10 cellular contexts compared by ENCODE assay signal in genomic region chr7:131302876-131303707, GRCh38. TPM values are rescaled to one million over a fixed set of nuclear protein-coding genes. Genes with fewer than 3 reads are reported as not detected.
DNase-seq lines count a peak whose midpoint lies in the region; ATAC-seq, FAIRE-seq and TF ChIP-seq lines count a peak whose summit lies in the region.
"Had no signal": no experiment of that assay in that cellular context is flagged by ENCODE, and none has a peak within 500 bp of the region (broad histone marks: within the 10 kb centered on the region; RNA-seq: fewer than 3 reads in every experiment).

No MANE protein-coding gene starts in this region.

- no peaks in the 10 kb centered on the region for H4K20me1 ChIP-seq in PC-9 (ENCODE audit: insufficient read depth)
- H4K20me1 ChIP-seq: BLaER1 treated with 17β-estradiol and CSF1 and Interleukin-3, amounts not matched to agents 10 nM and 100 nM had no signal

- TF ChIP-seq CTCF in PC-9 (conservative IDR thresholded peaks at IDR 0.05) (peak; percentile 70), bronchial epithelial cell (IDR thresholded peaks at IDR 0.05; ENCODE audit: insufficient read depth, low read length, severe bottlenecking) (peak; percentile 86)

- TF ChIP-seq POLR2A in erythroblast (IDR thresholded peaks at IDR 0.05; ENCODE audit: low read length) = no peak

- no peak overlapping the region for H3K27ac ChIP-seq in PC-9
- H3K27ac ChIP-seq: BLaER1 treated with 17β-estradiol and CSF1 and Interleukin-3, amounts not matched to agents 10 nM and 100 nM had no signal

- CTCF ChIA-PET in PC-9 (lab: Charles Lee) = no interaction called here

- H3K4me3 ChIP-seq in PC-9 = no peak overlapping the region
- H3K4me3 ChIP-seq in bronchial epithelial cell (ENCODE audit: low read depth, low read length) = no peak overlapping the region
- H3K4me3 ChIP-seq: BLaER1 treated with 17β-estradiol and CSF1 and Interleukin-3, amounts not matched to agents 10 nM and 100 nM had no signal

- H3K27me3 ChIP-seq in PC-9 (ENCODE audit: insufficient read depth, low read depth) (no peaks in the 10 kb centered on the region), bronchial epithelial cell (ENCODE audit: control insufficient read depth, insufficient read depth, low read length) (no peaks in the 10 kb centered on the region)
- H3K27me3 ChIP-seq: BLaER1 treated with 17β-estradiol and CSF1 and Interleukin-3, amounts not matched to agents 10 nM and 100 nM had no signal

- H3K79me2 ChIP-seq in PC-9 (ENCODE audit: low read depth) = no peaks in the 10 kb centered on the region

- H3K9me2 ChIP-seq in PC-9 (ENCODE audit: insufficient read depth) = no peaks in the 10 kb centered on the region

- no peaks in the 10 kb centered on the region for H3K36me3 ChIP-seq in PC-9 (ENCODE audit: low read depth)
- no peaks in the 10 kb centered on the region for H3K36me3 ChIP-seq in bronchial epithelial cell (ENCODE audit: control insufficient read depth, insufficient read depth, low read length)

- H2AFZ ChIP-seq in PC-9 = no peak overlapping the region

- POLR2A ChIA-PET in PC-9 (lab: Charles Lee; ENCODE audit: unreplicated experiment) = no interaction called here

- ATAC-seq in GM19455 (IDR thresholded peaks at IDR 0.05; ENCODE audit: unreplicated experiment) (no peak), GM21360 (IDR thresholded peaks at IDR 0.05; ENCODE audit: unreplicated experiment) (no peak)

- BruUV-seq in PC-9 (replicated peaks; lab: Mats Ljungman, UMichigan) = no TSS peak

- peak; percentile 4 for DNase-seq in NCI-H1436 (lab: John Stamatoyannopoulos, UW)
- no peak for DNase-seq in NCI-H1436 treated with DMSO at 0.1 percent for 48 hours (lab: John Stamatoyannopoulos, UW)
- DNase-seq in PC-9 = peak in 1 of 2 experiments; percentile 38
- DNase-seq in bronchial epithelial cell (ENCODE audit: low read depth) = peak; percentile 55
- DNase-seq in medulla oblongata (ENCODE audit: extremely low spot score) = peak; percentile 44
- DNase-seq in erythroblast (lab: John Stamatoyannopoulos, UW) = no peak
- DNase-seq: activated B cell treated with CpG ODN at 0.5 μM for 24 hours had no signal

- peaks cover 15% of the 10 kb centered on the region for H3K9me3 ChIP-seq in PC-9 (ENCODE audit: insufficient read depth, low read depth)

- intact Hi-C loops in PC-9 (cut with micrococcal nuclease; ENCODE audit: unreplicated experiment) = loop anchor here (1.0 to 5.0 kb wide), 3 partner anchors 193 to 321 kb away; no protein-coding TSS in a partner anchor

- no peak for FAIRE-seq in bronchial epithelial cell (lab: Jason Lieb, UNC)

- H3F3A ChIP-seq in PC-9 (ENCODE audit: insufficient read depth, low read depth) = peaks cover 14% of the 10 kb centered on the region

- H3K4me1 ChIP-seq in PC-9 (replicated peaks; ENCODE audit: insufficient read depth) = peaks cover 11% of the 10 kb centered on the region

- no peak overlapping the region for H3K4me2 ChIP-seq in PC-9
- H3K4me2 ChIP-seq: BLaER1 treated with 17β-estradiol and CSF1 and Interleukin-3, amounts not matched to agents 10 nM and 100 nM had no signal

RNA-seq across cellular contexts. Expression of gene MKLN1, which starts 24.6 kb away (rescaled TPM):
- total RNA-seq in PC-9 (2021) = 60.1 and 61.1 TPM in 2 replicates
- 20.0 and 22.0 TPM in 2 replicates for total RNA-seq in bronchial epithelial cell

Comparison
In these comparisons a context has a peak if more than half of its experiments do, and no peak if none do; other contexts are left out.
1. DNase-seq: peak in NCI-H1436 (single experiment), bronchial epithelial cell (single experiment) and medulla oblongata (single experiment); none in NCI-H1436 treated with DMSO at 0.1 percent for 48 hours (single experiment) and erythroblast (0 of 2).